8 cellular contexts compared by ENCODE assay signal in genomic region chr19:2270157-2270571, GRCh38. TPM values are rescaled to one million over a fixed set of nuclear protein-coding genes. Genes with fewer than 3 reads are reported as not detected.
DNase-seq lines count a peak whose midpoint lies in the region; ATAC-seq and TF ChIP-seq lines count a peak whose summit lies in the region.

No MANE protein-coding gene starts in this region.

- H3K9me3 ChIP-seq in DND-41 (ENCODE audit: insufficient read depth, low read length, severe bottlenecking) (no peaks in the 10 kb centered on the region), mesodermal cell (ENCODE audit: control insufficient read depth, low read length) (no peaks in the 10 kb centered on the region)

- H3K9me3 Mint-ChIP-seq in type B pancreatic cell = no peaks in the 10 kb centered on the region

- peaks cover 22% of the 10 kb centered on the region for H3K4me1 Mint-ChIP-seq in type B pancreatic cell (ENCODE audit: unreplicated experiment)

- H3K27me3 Mint-ChIP-seq in type B pancreatic cell = no peaks in the 10 kb centered on the region

- TF ChIP-seq CTCF in DND-41 (IDR thresholded peaks at IDR 0.05; ENCODE audit: borderline replicate concordance, extremely low read depth, low read length, poor library complexity, severe bottlenecking) = no peak
- no peak for TF ChIP-seq CTCF in type B pancreatic cell (conservative IDR thresholded peaks at IDR 0.05)

- H3K4me2 ChIP-seq in DND-41 (ENCODE audit: insufficient read depth, low read length) = peak overlapping the region; percentile 84

- H3K27me3 ChIP-seq in DND-41 (ENCODE audit: insufficient read depth, low read length, poor library complexity) = no peaks in the 10 kb centered on the region

- peak overlapping the region; percentile 90 for H3K4me3 Mint-ChIP-seq in type B pancreatic cell

- 0% methylated on average over 33 to 43 of the region's 51 CpGs for WGBS in mesodermal cell (ENCODE audit: insufficient coverage in 2 of 2), 2 experiments

- H3K36me3 ChIP-seq in DND-41 (ENCODE audit: insufficient read depth, low read length) (peaks cover 47% of the 10 kb centered on the region), mesodermal cell (ENCODE audit: control insufficient read depth, insufficient read depth, low read length) (peaks cover 38% of the 10 kb centered on the region)

- H3K27ac ChIP-seq in DND-41 (ENCODE audit: low read length) (peak overlapping the region; percentile 99), mesodermal cell (ENCODE audit: low read depth, low read length, severe bottlenecking) (peak overlapping the region; percentile 83)

- 0 out of 2 replicates have a peak, but pooled peaks have one; percentile 25 for TF ChIP-seq POLR2A in Raji (IDR thresholded peaks at IDR 0.05; ENCODE audit: insufficient read depth, low read depth, low read length)

- no peak overlapping the region for H3K27ac Mint-ChIP-seq in type B pancreatic cell

- H3K4me1 ChIP-seq in DND-41 (ENCODE audit: insufficient read depth, low read length) (peaks cover 44% of the 10 kb centered on the region), mesodermal cell (ENCODE audit: control insufficient read depth, insufficient read depth, low read length, poor library complexity, severe bottlenecking) (peaks cover 22% of the 10 kb centered on the region)

- H3K4me3 ChIP-seq in DND-41 (ENCODE audit: low read depth in 1 of 2, low read length in 2 of 2) = peak overlapping the region; percentile 100
- peak overlapping the region; percentile 100 for H3K4me3 ChIP-seq in mesodermal cell (ENCODE audit: extremely low read depth, insufficient read depth, low read length, poor library complexity, severe bottlenecking)

- peaks cover 67% of the 10 kb centered on the region for H3K79me2 ChIP-seq in DND-41 (ENCODE audit: insufficient read depth, low read length)

- peak; percentile 56 for DNase-seq in DND-41
- peak; percentile 23 for DNase-seq in dermis blood vessel endothelial cell
- no peak for DNase-seq in type B pancreatic cell (ENCODE audit: extremely low spot score, unreplicated experiment)
- DNase-seq in D341Med (ENCODE audit: low spot score) = no peak
- no peak for DNase-seq in iPS-NIHi7 (ENCODE audit: extremely low spot score)

- peak overlapping the region; percentile 100 for H3K9ac ChIP-seq in DND-41 (ENCODE audit: low read depth, low read length)

- no peak for ATAC-seq in DND-41 (ENCODE audit: insufficient read depth, low read depth)
- ATAC-seq in HG03045 (IDR thresholded peaks at IDR 0.05; ENCODE audit: unreplicated experiment) = no peak

- peaks cover 15% of the 10 kb centered on the region for H3K36me3 Mint-ChIP-seq in type B pancreatic cell

- H4K20me1 ChIP-seq in DND-41 (ENCODE audit: insufficient read depth, low read length) = peaks cover 53% of the 10 kb centered on the region

- no peak overlapping the region for H2AFZ ChIP-seq in DND-41 (ENCODE audit: low read depth, low read length)

RNA-seq across cellular contexts. Expression of gene PEAK3, which starts 11.8 kb away (rescaled TPM):
- total RNA-seq in dermis blood vessel endothelial cell = 0.17 and 0.19 TPM in 2 replicates
- polyA plus RNA-seq in mesodermal cell (2013, experiment 1 of 2) = not detected
- polyA plus RNA-seq in mesodermal cell (2013, experiment 2 of 2) = not detected
- total RNA-seq in type B pancreatic cell (ENCODE audit: low replicate concordance) = 0.10 TPM in 1 of 2 replicates, not detected in the other

RNA-seq across cellular contexts. Expression of gene JSRP1, which starts 13.9 kb away (rescaled TPM):
- total RNA-seq in dermis blood vessel endothelial cell (0.17 TPM in 1 of 2 replicates, not detected in the other), type B pancreatic cell (ENCODE audit: low replicate concordance) (0.72 TPM in 1 of 2 replicates, not detected in the other)
- polyA plus RNA-seq in mesodermal cell (2013, experiment 1 of 2) = not detected
- not detected for polyA plus RNA-seq in mesodermal cell (2013, experiment 2 of 2)

RNA-seq across cellular contexts. Expression of gene AMH, which starts 21.0 kb away (rescaled TPM):
- 1.3 and 1.5 TPM in 2 replicates for total RNA-seq in dermis blood vessel endothelial cell
- 3.2 TPM for polyA plus RNA-seq in mesodermal cell (2013, experiment 1 of 2)
- polyA plus RNA-seq in mesodermal cell (2013, experiment 2 of 2) = 1.8 TPM
- total RNA-seq in type B pancreatic cell (ENCODE audit: low replicate concordance) = 13.8 and 49.5 TPM in 2 replicates

RNA-seq across cellular contexts. Expression of gene SF3A2, which starts 33.5 kb away (rescaled TPM):
- total RNA-seq in dermis blood vessel endothelial cell (43.4 and 93.6 TPM in 2 replicates), type B pancreatic cell (ENCODE audit: low replicate concordance) (95.5 and 129 TPM in 2 replicates)
- 115 TPM for polyA plus RNA-seq in mesodermal cell (2013, experiment 1 of 2)
- 92.3 TPM for polyA plus RNA-seq in mesodermal cell (2013, experiment 2 of 2)

RNA-seq across cellular contexts. Expression of gene PLEKHJ1, which starts 34.0 kb away (rescaled TPM):
- total RNA-seq in dermis blood vessel endothelial cell = 64.0 and 84.9 TPM in 2 replicates
- polyA plus RNA-seq in mesodermal cell (2013, experiment 1 of 2) = 74.4 TPM
- polyA plus RNA-seq in mesodermal cell (2013, experiment 2 of 2) = 68.4 TPM
- 107 and 131 TPM in 2 replicates for total RNA-seq in type B pancreatic cell (ENCODE audit: low replicate concordance)

Comparison
In these comparisons a context has a peak if more than half of its experiments do, and no peak if none do; other contexts are left out.
1. DNase-seq: peak in DND-41 (single experiment) and dermis blood vessel endothelial cell (single experiment); none in type B pancreatic cell (single experiment), D341Med (single experiment) and iPS-NIHi7 (single experiment).